ENCODE assay signal across 1 cellular context in the genomic region with DNA sequence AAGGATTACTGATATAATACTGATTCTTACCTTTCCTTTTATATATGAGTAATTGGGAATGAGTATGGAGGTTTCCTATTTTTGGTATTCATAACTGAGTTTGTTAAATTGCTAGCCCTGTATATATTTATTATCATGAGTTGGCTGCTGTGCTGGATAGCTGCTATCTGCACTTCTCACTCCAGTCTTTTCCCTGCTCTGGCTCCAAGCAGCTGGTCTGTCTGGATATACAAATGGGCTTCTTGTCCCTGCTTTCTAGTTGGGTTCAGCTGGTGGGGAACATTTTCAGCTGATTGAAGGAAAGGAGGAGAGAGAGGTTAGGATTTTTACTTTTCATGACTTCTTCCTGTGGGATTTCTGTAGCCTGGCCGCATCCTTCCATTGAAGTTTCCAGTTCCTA.
TF ChIP-seq lines count a peak whose summit lies in the region.

No MANE protein-coding gene starts in this region.

TF ChIP-seq in GM23338, 12 proteins besides CTCF, POLR2A, EP300 and RAD21 (continued from another document):
- TF ChIP-seq, protein P1, sequence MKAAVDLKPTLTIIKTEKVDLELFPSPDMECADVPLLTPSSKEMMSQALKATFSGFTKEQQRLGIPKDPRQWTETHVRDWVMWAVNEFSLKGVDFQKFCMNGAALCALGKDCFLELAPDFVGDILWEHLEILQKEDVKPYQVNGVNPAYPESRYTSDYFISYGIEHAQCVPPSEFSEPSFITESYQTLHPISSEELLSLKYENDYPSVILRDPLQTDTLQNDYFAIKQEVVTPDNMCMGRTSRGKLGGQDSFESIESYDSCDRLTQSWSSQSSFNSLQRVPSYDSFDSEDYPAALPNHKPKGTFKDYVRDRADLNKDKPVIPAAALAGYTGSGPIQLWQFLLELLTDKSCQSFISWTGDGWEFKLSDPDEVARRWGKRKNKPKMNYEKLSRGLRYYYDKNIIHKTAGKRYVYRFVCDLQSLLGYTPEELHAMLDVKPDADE (IDR thresholded peaks at IDR 0.05): no peak
- no peak for TF ChIP-seq EZH2 (IDR thresholded peaks at IDR 0.05; ENCODE audit: low read depth, unreplicated experiment)
- no peak for TF ChIP-seq ZNF114 (CRISPR knock-in tag; IDR thresholded peaks at IDR 0.05)
- no peak for TF ChIP-seq NANOG (IDR thresholded peaks at IDR 0.05; ENCODE audit: borderline replicate concordance)
- TF ChIP-seq JUNB (IDR thresholded peaks at IDR 0.05; ENCODE audit: unreplicated experiment): no peak
- no peak for TF ChIP-seq POLR2AphosphoS5 (IDR thresholded peaks at IDR 0.05; ENCODE audit: low read depth)
- no peak for TF ChIP-seq CREB1 (CRISPR knock-in tag; IDR thresholded peaks at IDR 0.05; ENCODE audit: low read depth)
- TF ChIP-seq, protein P2, sequence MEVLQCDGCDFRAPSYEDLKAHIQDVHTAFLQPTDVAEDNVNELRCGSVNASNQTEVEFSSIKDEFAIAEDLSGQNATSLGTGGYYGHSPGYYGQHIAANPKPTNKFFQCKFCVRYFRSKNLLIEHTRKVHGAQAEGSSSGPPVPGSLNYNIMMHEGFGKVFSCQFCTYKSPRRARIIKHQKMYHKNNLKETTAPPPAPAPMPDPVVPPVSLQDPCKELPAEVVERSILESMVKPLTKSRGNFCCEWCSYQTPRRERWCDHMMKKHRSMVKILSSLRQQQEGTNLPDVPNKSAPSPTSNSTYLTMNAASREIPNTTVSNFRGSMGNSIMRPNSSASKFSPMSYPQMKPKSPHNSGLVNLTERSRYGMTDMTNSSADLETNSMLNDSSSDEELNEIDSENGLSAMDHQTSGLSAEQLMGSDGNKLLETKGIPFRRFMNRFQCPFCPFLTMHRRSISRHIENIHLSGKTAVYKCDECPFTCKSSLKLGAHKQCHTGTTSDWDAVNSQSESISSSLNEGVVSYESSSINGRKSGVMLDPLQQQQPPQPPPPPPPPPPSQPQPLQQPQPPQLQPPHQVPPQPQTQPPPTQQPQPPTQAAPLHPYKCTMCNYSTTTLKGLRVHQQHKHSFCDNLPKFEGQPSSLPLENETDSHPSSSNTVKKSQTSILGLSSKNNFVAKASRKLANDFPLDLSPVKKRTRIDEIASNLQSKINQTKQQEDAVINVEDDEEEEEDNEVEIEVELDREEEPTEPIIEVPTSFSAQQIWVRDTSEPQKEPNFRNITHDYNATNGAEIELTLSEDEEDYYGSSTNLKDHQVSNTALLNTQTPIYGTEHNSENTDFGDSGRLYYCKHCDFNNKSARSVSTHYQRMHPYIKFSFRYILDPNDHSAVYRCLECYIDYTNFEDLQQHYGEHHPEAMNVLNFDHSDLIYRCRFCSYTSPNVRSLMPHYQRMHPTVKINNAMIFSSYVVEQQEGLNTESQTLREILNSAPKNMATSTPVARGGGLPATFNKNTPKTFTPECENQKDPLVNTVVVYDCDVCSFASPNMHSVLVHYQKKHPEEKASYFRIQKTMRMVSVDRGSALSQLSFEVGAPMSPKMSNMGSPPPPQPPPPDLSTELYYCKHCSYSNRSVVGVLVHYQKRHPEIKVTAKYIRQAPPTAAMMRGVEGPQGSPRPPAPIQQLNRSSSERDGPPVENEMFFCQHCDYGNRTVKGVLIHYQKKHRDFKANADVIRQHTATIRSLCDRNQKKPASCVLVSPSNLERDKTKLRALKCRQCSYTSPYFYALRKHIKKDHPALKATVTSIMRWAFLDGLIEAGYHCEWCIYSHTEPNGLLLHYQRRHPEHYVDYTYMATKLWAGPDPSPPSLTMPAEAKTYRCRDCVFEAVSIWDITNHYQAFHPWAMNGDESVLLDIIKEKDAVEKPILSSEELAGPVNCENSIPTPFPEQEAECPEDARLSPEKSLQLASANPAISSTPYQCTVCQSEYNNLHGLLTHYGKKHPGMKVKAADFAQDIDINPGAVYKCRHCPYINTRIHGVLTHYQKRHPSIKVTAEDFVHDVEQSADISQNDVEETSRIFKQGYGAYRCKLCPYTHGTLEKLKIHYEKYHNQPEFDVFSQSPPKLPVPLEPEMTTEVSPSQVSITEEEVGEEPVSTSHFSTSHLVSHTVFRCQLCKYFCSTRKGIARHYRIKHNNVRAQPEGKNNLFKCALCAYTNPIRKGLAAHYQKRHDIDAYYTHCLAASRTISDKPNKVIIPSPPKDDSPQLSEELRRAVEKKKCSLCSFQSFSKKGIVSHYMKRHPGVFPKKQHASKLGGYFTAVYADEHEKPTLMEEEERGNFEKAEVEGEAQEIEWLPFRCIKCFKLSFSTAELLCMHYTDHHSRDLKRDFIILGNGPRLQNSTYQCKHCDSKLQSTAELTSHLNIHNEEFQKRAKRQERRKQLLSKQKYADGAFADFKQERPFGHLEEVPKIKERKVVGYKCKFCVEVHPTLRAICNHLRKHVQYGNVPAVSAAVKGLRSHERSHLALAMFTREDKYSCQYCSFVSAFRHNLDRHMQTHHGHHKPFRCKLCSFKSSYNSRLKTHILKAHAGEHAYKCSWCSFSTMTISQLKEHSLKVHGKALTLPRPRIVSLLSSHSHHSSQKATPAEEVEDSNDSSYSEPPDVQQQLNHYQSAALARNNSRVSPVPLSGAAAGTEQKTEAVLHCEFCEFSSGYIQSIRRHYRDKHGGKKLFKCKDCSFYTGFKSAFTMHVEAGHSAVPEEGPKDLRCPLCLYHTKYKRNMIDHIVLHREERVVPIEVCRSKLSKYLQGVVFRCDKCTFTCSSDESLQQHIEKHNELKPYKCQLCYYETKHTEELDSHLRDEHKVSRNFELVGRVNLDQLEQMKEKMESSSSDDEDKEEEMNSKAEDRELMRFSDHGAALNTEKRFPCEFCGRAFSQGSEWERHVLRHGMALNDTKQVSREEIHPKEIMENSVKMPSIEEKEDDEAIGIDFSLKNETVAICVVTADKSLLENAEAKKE (CRISPR knock-in tag; IDR thresholded peaks at IDR 0.05): no peak
- TF ChIP-seq STAT1 (IDR thresholded peaks at IDR 0.05; ENCODE audit: unreplicated experiment): no peak
- no peak for TF ChIP-seq ZNF331 (CRISPR knock-in tag; IDR thresholded peaks at IDR 0.05; ENCODE audit: low read depth)
